Comparison of ENCODE assay signal across 8 cellular contexts in genomic region chr10:125146791-125147604, GRCh38. TPM values are rescaled to one million over a fixed set of nuclear protein-coding genes. Genes with fewer than 3 reads are reported as not detected.
DNase-seq lines count a peak whose midpoint lies in the region; ATAC-seq and TF ChIP-seq lines count a peak whose summit lies in the region.

No MANE protein-coding gene starts in this region.

- TF ChIP-seq EP300 in Ishikawa (IDR thresholded peaks at IDR 0.05; ENCODE audit: borderline replicate concordance): no peak

- ATAC-seq in natural killer cell treated with Interleukin-12 subunit alpha and Interleukin-12 subunit beta and Interleukin-15 and Interleukin-18, amount 100 ng/mL, for 72 hours: peak; percentile 22 to 65
- no peak for ATAC-seq in activated CD8-positive, alpha-beta memory T cell treated with anti-CD3 and anti-CD28 coated beads, Interleukin-2, amount 10 ng/mL, durations not matched to agents 7 days and 5 days

- CTCF ChIA-PET in activated CD8-positive, alpha-beta memory T cell treated with anti-CD3 and anti-CD28 coated beads, Interleukin-2, amount 10 ng/mL, durations not matched to agents 7 days and 5 days (lab: Charles Lee): no interaction called here
- CTCF ChIA-PET in activated CD4-positive, alpha-beta T cell treated with anti-CD3 and anti-CD28 coated beads, Interleukin-2, amount 10 ng/mL, durations not matched to agents 7 days and 5 days (lab: Charles Lee): no interaction called here

- H3K36me3 Mint-ChIP-seq in dendritic cell treated with granulocyte-macrophage colony-stimulating factor and Interleukin-4, amounts not matched to agents 40 ng/mL and 50 ng/mL, for 4 days (ENCODE audit: low read depth): peaks cover 32% of the 10 kb centered on the region
- H3K36me3 Mint-ChIP-seq in natural killer cell treated with Interleukin-12 subunit alpha and Interleukin-12 subunit beta and Interleukin-15 and Interleukin-18, amount 100 ng/mL, for 72 hours: no peaks in the 10 kb centered on the region
- H3K36me3 Mint-ChIP-seq in activated CD8-positive, alpha-beta memory T cell treated with anti-CD3 and anti-CD28 coated beads, Interleukin-2, amount 10 ng/mL, durations not matched to agents 7 days and 5 days: no peaks in the 10 kb centered on the region
- H3K36me3 Mint-ChIP-seq in activated CD4-positive, alpha-beta T cell treated with anti-CD3 and anti-CD28 coated beads, Interleukin-2, amount 10 ng/mL, durations not matched to agents 7 days and 5 days (ENCODE audit: low read depth): no peaks in the 10 kb centered on the region

- H3K27ac Mint-ChIP-seq in dendritic cell treated with granulocyte-macrophage colony-stimulating factor and Interleukin-4, amounts not matched to agents 40 ng/mL and 50 ng/mL, for 4 days: peak overlapping the region; percentile 82
- H3K27ac Mint-ChIP-seq in natural killer cell treated with Interleukin-12 subunit alpha and Interleukin-12 subunit beta and Interleukin-15 and Interleukin-18, amount 100 ng/mL, for 72 hours: peak overlapping the region; percentile 81 to 96
- H3K27ac Mint-ChIP-seq in activated CD8-positive, alpha-beta memory T cell treated with anti-CD3 and anti-CD28 coated beads, Interleukin-2, amount 10 ng/mL, durations not matched to agents 7 days and 5 days: no peak overlapping the region
- H3K27ac Mint-ChIP-seq in activated CD4-positive, alpha-beta T cell treated with anti-CD3 and anti-CD28 coated beads, Interleukin-2, amount 10 ng/mL, durations not matched to agents 7 days and 5 days: no peak overlapping the region

- peaks cover 89% of the 10 kb centered on the region for H3K4me1 Mint-ChIP-seq in dendritic cell treated with granulocyte-macrophage colony-stimulating factor and Interleukin-4, amounts not matched to agents 40 ng/mL and 50 ng/mL, for 4 days (ENCODE audit: low read depth)
- peaks cover 64 to 80% of the 10 kb centered on the region in 2 donors for H3K4me1 Mint-ChIP-seq in natural killer cell treated with Interleukin-12 subunit alpha and Interleukin-12 subunit beta and Interleukin-15 and Interleukin-18, amount 100 ng/mL, for 72 hours (ENCODE audit: low read depth in 2 of 2)
- H3K4me1 Mint-ChIP-seq in activated CD8-positive, alpha-beta memory T cell treated with anti-CD3 and anti-CD28 coated beads, Interleukin-2, amount 10 ng/mL, durations not matched to agents 7 days and 5 days: peaks cover 2% of the 10 kb centered on the region
- no peaks in the 10 kb centered on the region for H3K4me1 Mint-ChIP-seq in activated CD4-positive, alpha-beta T cell treated with anti-CD3 and anti-CD28 coated beads, Interleukin-2, amount 10 ng/mL, durations not matched to agents 7 days and 5 days

- DNase-seq in AG20443 (ENCODE audit: low spot score): peak; percentile 46
- no peak for DNase-seq in natural killer cell treated with Interleukin-12 subunit alpha and Interleukin-12 subunit beta and Interleukin-15 and Interleukin-18, amount 100 ng/mL, for 72 hours (ENCODE audit: low spot score)
- DNase-seq in NCI-H2196 (lab: John Stamatoyannopoulos, UW; ENCODE audit: unreplicated experiment): no peak
- no peak for DNase-seq in activated CD8-positive, alpha-beta memory T cell treated with anti-CD3 and anti-CD28 coated beads, Interleukin-2, amount 10 ng/mL, durations not matched to agents 7 days and 5 days
- no peak for DNase-seq in activated CD4-positive, alpha-beta T cell treated with anti-CD3 and anti-CD28 coated beads, Interleukin-2, amount 10 ng/mL, durations not matched to agents 7 days and 5 days
- no peak for DNase-seq in stimulated activated naive CD4-positive, alpha-beta T cell (lab: John Stamatoyannopoulos, UW)

- H3K9me3 Mint-ChIP-seq in dendritic cell treated with granulocyte-macrophage colony-stimulating factor and Interleukin-4, amounts not matched to agents 40 ng/mL and 50 ng/mL, for 4 days: no peaks in the 10 kb centered on the region
- H3K9me3 Mint-ChIP-seq in natural killer cell treated with Interleukin-12 subunit alpha and Interleukin-12 subunit beta and Interleukin-15 and Interleukin-18, amount 100 ng/mL, for 72 hours: no peaks in the 10 kb centered on the region
- no peaks in the 10 kb centered on the region for H3K9me3 Mint-ChIP-seq in activated CD8-positive, alpha-beta memory T cell treated with anti-CD3 and anti-CD28 coated beads, Interleukin-2, amount 10 ng/mL, durations not matched to agents 7 days and 5 days (ENCODE audit: low read depth)
- H3K9me3 Mint-ChIP-seq in activated CD4-positive, alpha-beta T cell treated with anti-CD3 and anti-CD28 coated beads, Interleukin-2, amount 10 ng/mL, durations not matched to agents 7 days and 5 days: no peaks in the 10 kb centered on the region

- TF ChIP-seq RAD21 in Ishikawa (IDR thresholded peaks at IDR 0.05; ENCODE audit: low read depth): no peak

- H3K4me3 Mint-ChIP-seq in dendritic cell treated with granulocyte-macrophage colony-stimulating factor and Interleukin-4, amounts not matched to agents 40 ng/mL and 50 ng/mL, for 4 days: peak overlapping the region; percentile 55
- peak overlapping the region; percentile 82 for H3K4me3 Mint-ChIP-seq in natural killer cell treated with Interleukin-12 subunit alpha and Interleukin-12 subunit beta and Interleukin-15 and Interleukin-18, amount 100 ng/mL, for 72 hours
- no peak overlapping the region for H3K4me3 Mint-ChIP-seq in activated CD8-positive, alpha-beta memory T cell treated with anti-CD3 and anti-CD28 coated beads, Interleukin-2, amount 10 ng/mL, durations not matched to agents 7 days and 5 days
- no peak overlapping the region for H3K4me3 Mint-ChIP-seq in activated CD4-positive, alpha-beta T cell treated with anti-CD3 and anti-CD28 coated beads, Interleukin-2, amount 10 ng/mL, durations not matched to agents 7 days and 5 days

- intact Hi-C loops in dendritic cell treated with granulocyte-macrophage colony-stimulating factor and Interleukin-4, amounts not matched to agents 40 ng/mL and 50 ng/mL, for 4 days (cut with micrococcal nuclease): no loop called here

- H3K27me3 Mint-ChIP-seq in dendritic cell treated with granulocyte-macrophage colony-stimulating factor and Interleukin-4, amounts not matched to agents 40 ng/mL and 50 ng/mL, for 4 days: no peaks in the 10 kb centered on the region
- H3K27me3 Mint-ChIP-seq in natural killer cell treated with Interleukin-12 subunit alpha and Interleukin-12 subunit beta and Interleukin-15 and Interleukin-18, amount 100 ng/mL, for 72 hours: no peaks in the 10 kb centered on the region
- H3K27me3 Mint-ChIP-seq in activated CD8-positive, alpha-beta memory T cell treated with anti-CD3 and anti-CD28 coated beads, Interleukin-2, amount 10 ng/mL, durations not matched to agents 7 days and 5 days: peaks cover 42% of the 10 kb centered on the region
- peaks cover 40% of the 10 kb centered on the region for H3K27me3 Mint-ChIP-seq in activated CD4-positive, alpha-beta T cell treated with anti-CD3 and anti-CD28 coated beads, Interleukin-2, amount 10 ng/mL, durations not matched to agents 7 days and 5 days

- POLR2A ChIA-PET in activated CD4-positive, alpha-beta T cell treated with anti-CD3 and anti-CD28 coated beads, Interleukin-2, amount 10 ng/mL, durations not matched to agents 7 days and 5 days (lab: Charles Lee): no interaction called here

TF ChIP-seq in Ishikawa, 13 proteins besides CTCF, POLR2A, EP300 and RAD21 (continues in another document):
- TF ChIP-seq CEBPB (IDR thresholded peaks at IDR 0.05) (no peak), TEAD4 (IDR thresholded peaks at IDR 0.05) (peak; percentile 40; the same call in 1 of the 2 replicates), FOXM1 (IDR thresholded peaks at IDR 0.05; ENCODE audit: borderline replicate concordance, low read depth) (no peak), YY1 (IDR thresholded peaks at IDR 0.05; ENCODE audit: low read depth) (no peak), CREB1 (IDR thresholded peaks at IDR 0.05; ENCODE audit: low read depth) (no peak), REST (IDR thresholded peaks at IDR 0.05; ENCODE audit: low read depth) (no peak), NFIC (IDR thresholded peaks at IDR 0.05) (no peak), USF1 (IDR thresholded peaks at IDR 0.05) (no peak), TAF1 (IDR thresholded peaks at IDR 0.05; ENCODE audit: low read depth) (no peak), ZBTB7A (IDR thresholded peaks at IDR 0.05; ENCODE audit: low read depth) (no peak)

RNA-seq across cellular contexts. Expression of gene CTBP2, which starts 13.4 kb away (rescaled TPM):
- 10 to 100 TPM; 61.3 to 76.4 TPM for total RNA-seq in natural killer cell treated with Interleukin-12 subunit alpha and Interleukin-12 subunit beta and Interleukin-15 and Interleukin-18, amount 100 ng/mL, for 72 hours
- under 1 TPM; 0.61 to 0.82 TPM for total RNA-seq in activated CD8-positive, alpha-beta memory T cell treated with anti-CD3 and anti-CD28 coated beads, Interleukin-2, amount 10 ng/mL, durations not matched to agents 7 days and 5 days
- total RNA-seq in activated CD4-positive, alpha-beta T cell treated with anti-CD3 and anti-CD28 coated beads, Interleukin-2, amount 10 ng/mL, durations not matched to agents 7 days and 5 days: under 1 TPM in 1 of 2 experiments, not detected in 1; 0.40 TPM

Comparison
In these comparisons a context has a peak if more than half of its experiments do, and no peak if none do; other contexts are left out.
1. H3K27ac Mint-ChIP-seq: peak in dendritic cell treated with granulocyte-macrophage colony-stimulating factor and Interleukin-4, amounts not matched to agents 40 ng/mL and 50 ng/mL, for 4 days (single experiment) and natural killer cell treated with Interleukin-12 subunit alpha and Interleukin-12 subunit beta and Interleukin-15 and Interleukin-18, amount 100 ng/mL, for 72 hours (2 of 2); none in activated CD8-positive, alpha-beta memory T cell treated with anti-CD3 and anti-CD28 coated beads, Interleukin-2, amount 10 ng/mL, durations not matched to agents 7 days and 5 days (single experiment) and activated CD4-positive, alpha-beta T cell treated with anti-CD3 and anti-CD28 coated beads, Interleukin-2, amount 10 ng/mL, durations not matched to agents 7 days and 5 days (single experiment).
2. H3K4me3 Mint-ChIP-seq: peak in dendritic cell treated with granulocyte-macrophage colony-stimulating factor and Interleukin-4, amounts not matched to agents 40 ng/mL and 50 ng/mL, for 4 days (single experiment) and natural killer cell treated with Interleukin-12 subunit alpha and Interleukin-12 subunit beta and Interleukin-15 and Interleukin-18, amount 100 ng/mL, for 72 hours (single experiment); none in activated CD8-positive, alpha-beta memory T cell treated with anti-CD3 and anti-CD28 coated beads, Interleukin-2, amount 10 ng/mL, durations not matched to agents 7 days and 5 days (single experiment) and activated CD4-positive, alpha-beta T cell treated with anti-CD3 and anti-CD28 coated beads, Interleukin-2, amount 10 ng/mL, durations not matched to agents 7 days and 5 days (single experiment).
3. RNA of gene CTBP2, which starts 13.4 kb away (total RNA-seq): 61.3 to 76.4 TPM in natural killer cell treated with Interleukin-12 subunit alpha and Interleukin-12 subunit beta and Interleukin-15 and Interleukin-18, amount 100 ng/mL, for 72 hours; 0.61 to 0.82 TPM in activated CD8-positive, alpha-beta memory T cell treated with anti-CD3 and anti-CD28 coated beads, Interleukin-2, amount 10 ng/mL, durations not matched to agents 7 days and 5 days and 0.40 TPM in activated CD4-positive, alpha-beta T cell treated with anti-CD3 and anti-CD28 coated beads, Interleukin-2, amount 10 ng/mL, durations not matched to agents 7 days and 5 days; every median in the first group is over 10 times any median in the second.